27 cellular contexts compared by ENCODE assay signal in the genomic region with DNA sequence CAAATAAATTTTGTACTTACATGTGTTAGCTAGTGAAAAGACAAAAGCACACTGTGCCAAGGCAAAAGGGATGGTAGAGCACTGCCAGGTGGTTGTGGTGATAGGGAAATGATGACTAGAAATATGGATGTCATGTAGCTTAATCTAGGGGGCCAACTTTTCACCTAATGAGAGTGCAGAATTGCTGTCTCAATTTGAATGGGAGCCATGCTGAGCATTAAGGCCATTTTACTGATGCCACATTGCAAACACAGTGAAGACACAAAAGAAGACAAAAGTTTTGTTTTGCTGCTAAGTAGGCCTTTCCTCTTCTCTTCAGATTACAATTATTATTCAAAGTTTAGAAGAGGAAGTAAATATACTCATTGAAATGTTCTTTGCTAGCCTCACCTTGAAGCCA.
A peak's percentile ranks its signal among the peaks of the same experiment; 100 is the strongest.
DNase-seq lines count a peak whose midpoint lies in the region; ATAC-seq and TF ChIP-seq lines count a peak whose summit lies in the region.
"Had no signal": no experiment of that assay in that cellular context is flagged by ENCODE, and none has a peak within 500 bp of the region (broad histone marks: within the 10 kb centered on the region; RNA-seq: fewer than 3 reads in every experiment).

No MANE protein-coding gene starts in this region.

- no peaks in the 10 kb centered on the region for H3K36me3 ChIP-seq in suprapubic skin
- H3K36me3 ChIP-seq: uterus had no signal

- H3K4me1 ChIP-seq in suprapubic skin: no peaks in the 10 kb centered on the region
- H3K4me1 ChIP-seq: uterus had no signal

- H3K9me3 ChIP-seq in suprapubic skin: no peaks in the 10 kb centered on the region
- H3K9me3 ChIP-seq: uterus had no signal

- H3K27me3 ChIP-seq in suprapubic skin: no peaks in the 10 kb centered on the region
- H3K27me3 ChIP-seq: dorsolateral prefrontal cortex, hepatocyte, uterus had no signal

- no peak overlapping the region for H3K4me3 ChIP-seq in suprapubic skin
- H3K4me3 ChIP-seq: dorsolateral prefrontal cortex, hepatocyte, lung, uterus had no signal

- no peak for TF ChIP-seq CTCF in suprapubic skin (IDR thresholded peaks at IDR 0.05)

- H3K27ac ChIP-seq in suprapubic skin: no peak overlapping the region
- H3K27ac ChIP-seq: dorsolateral prefrontal cortex, hepatocyte, uterus had no signal

- ATAC-seq in GM18498 (IDR thresholded peaks at IDR 0.05; ENCODE audit: unreplicated experiment): peak; percentile 7
- peak; percentile 5 for ATAC-seq in GM21447 (IDR thresholded peaks at IDR 0.05; ENCODE audit: unreplicated experiment)
- ATAC-seq in HG03066 (IDR thresholded peaks at IDR 0.05; ENCODE audit: low read depth, unreplicated experiment): peak; percentile 5
- no peak for ATAC-seq in HG03354 (IDR thresholded peaks at IDR 0.05; ENCODE audit: poor library complexity, severe bottlenecking, unreplicated experiment)
- ATAC-seq: activated naive CD4-positive, alpha-beta T cell treated with anti-CD3 and anti-CD28 coated beads, Interleukin-2, amount 50 U/mL, for 72 hours; HepG2; naive thymus-derived CD4-positive, alpha-beta T cell; right cardiac atrium; stimulated activated naive CD8-positive, alpha-beta T cell treated with anti-CD3 and anti-CD28 coated beads, Interleukin-15, amount 100 ng/mL, for 72 hours had no signal

- TF ChIP-seq POLR2A in suprapubic skin (IDR thresholded peaks at IDR 0.05): no peak

- TF ChIP-seq EP300 in suprapubic skin (IDR thresholded peaks at IDR 0.05): no peak

- DNase-seq in iPS-NIHi7 (ENCODE audit: extremely low spot score) (peak; percentile 3), suprapubic skin (ENCODE audit: low spot score in 2 of 2) (no peak)
- no peak for DNase-seq in stimulated activated CD4-positive, alpha-beta T cell treated with anti-CD3 and anti-CD28 coated beads, Interleukin-12 subunit alpha, Interleukin-12 subunit beta, amount 100 ng/mL, for 4 hours
- DNase-seq: activated CD4-positive, alpha-beta T cell treated with anti-CD3 and anti-CD28 coated beads, Interleukin-2, amount 10 ng/mL, durations not matched to agents 7 days and 5 days; activated effector memory CD4-positive, alpha-beta T cell treated with Interleukin-2 at 50 U/mL for 16 hours; activated T-cell treated with anti-CD3 and anti-CD28 coated beads, Interleukin-2, amount 50 U/mL, for 1 hour; C1 segment of cervical spinal cord; COR-L47; dorsolateral prefrontal cortex; MV-4-11; naive thymus-derived CD4-positive, alpha-beta T cell; NCI-H1436 treated with DMSO at 0.1 percent for 48 hours; NCI-H2107; NCI-H446; NCI-H774; right cardiac atrium; stimulated activated CD4-positive, alpha-beta T cell treated with anti-CD3 and anti-CD28 coated beads, Interleukin-2, amount 100 ng/mL, for 48 hours; stimulated activated naive CD8-positive, alpha-beta T cell treated with anti-CD3 and anti-CD28 coated beads, Interleukin-15, amount 100 ng/mL, for 72 hours; uterus had no signal
